Comparison of ENCODE assay signal across 1 cellular context in the genomic region with DNA sequence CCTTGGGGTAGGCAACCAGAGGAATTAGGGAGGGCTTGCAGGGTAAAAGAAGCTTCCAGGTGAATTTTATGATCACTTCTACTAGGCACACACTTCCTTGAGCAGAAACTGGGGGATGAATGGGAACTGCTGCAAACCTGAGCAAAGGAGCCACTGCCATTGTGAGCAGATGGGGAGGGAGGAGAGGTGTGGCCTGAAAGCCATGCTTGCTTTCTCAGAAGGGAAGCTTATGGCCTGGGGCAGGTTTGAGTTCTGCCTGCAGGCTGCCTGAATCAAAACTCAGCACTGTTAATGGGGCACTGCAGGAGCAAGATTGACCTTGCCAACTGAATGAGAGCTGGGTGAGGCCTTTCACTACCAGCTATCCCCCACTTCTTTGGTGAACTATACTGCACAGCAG.
TF ChIP-seq lines count a peak whose summit lies in the region.

No MANE protein-coding gene starts in this region.

TF ChIP-seq in GM23338, 12 proteins besides CTCF, POLR2A, EP300 and RAD21 (continued from another document):
- TF ChIP-seq, protein P1, sequence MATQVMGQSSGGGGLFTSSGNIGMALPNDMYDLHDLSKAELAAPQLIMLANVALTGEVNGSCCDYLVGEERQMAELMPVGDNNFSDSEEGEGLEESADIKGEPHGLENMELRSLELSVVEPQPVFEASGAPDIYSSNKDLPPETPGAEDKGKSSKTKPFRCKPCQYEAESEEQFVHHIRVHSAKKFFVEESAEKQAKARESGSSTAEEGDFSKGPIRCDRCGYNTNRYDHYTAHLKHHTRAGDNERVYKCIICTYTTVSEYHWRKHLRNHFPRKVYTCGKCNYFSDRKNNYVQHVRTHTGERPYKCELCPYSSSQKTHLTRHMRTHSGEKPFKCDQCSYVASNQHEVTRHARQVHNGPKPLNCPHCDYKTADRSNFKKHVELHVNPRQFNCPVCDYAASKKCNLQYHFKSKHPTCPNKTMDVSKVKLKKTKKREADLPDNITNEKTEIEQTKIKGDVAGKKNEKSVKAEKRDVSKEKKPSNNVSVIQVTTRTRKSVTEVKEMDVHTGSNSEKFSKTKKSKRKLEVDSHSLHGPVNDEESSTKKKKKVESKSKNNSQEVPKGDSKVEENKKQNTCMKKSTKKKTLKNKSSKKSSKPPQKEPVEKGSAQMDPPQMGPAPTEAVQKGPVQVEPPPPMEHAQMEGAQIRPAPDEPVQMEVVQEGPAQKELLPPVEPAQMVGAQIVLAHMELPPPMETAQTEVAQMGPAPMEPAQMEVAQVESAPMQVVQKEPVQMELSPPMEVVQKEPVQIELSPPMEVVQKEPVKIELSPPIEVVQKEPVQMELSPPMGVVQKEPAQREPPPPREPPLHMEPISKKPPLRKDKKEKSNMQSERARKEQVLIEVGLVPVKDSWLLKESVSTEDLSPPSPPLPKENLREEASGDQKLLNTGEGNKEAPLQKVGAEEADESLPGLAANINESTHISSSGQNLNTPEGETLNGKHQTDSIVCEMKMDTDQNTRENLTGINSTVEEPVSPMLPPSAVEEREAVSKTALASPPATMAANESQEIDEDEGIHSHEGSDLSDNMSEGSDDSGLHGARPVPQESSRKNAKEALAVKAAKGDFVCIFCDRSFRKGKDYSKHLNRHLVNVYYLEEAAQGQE (IDR thresholded peaks at IDR 0.05; ENCODE audit: unreplicated experiment) = no peak
- TF ChIP-seq EZH2 (IDR thresholded peaks at IDR 0.05; ENCODE audit: low read depth, unreplicated experiment) (no peak), EZH2phosphoT487 (IDR thresholded peaks at IDR 0.05; ENCODE audit: unreplicated experiment) (no peak), ZNF331 (CRISPR knock-in tag; IDR thresholded peaks at IDR 0.05; ENCODE audit: low read depth) (no peak), POLR2AphosphoS5 (IDR thresholded peaks at IDR 0.05; ENCODE audit: low read depth) (no peak), ZNF114 (CRISPR knock-in tag; IDR thresholded peaks at IDR 0.05) (no peak)
- TF ChIP-seq, protein P2, sequence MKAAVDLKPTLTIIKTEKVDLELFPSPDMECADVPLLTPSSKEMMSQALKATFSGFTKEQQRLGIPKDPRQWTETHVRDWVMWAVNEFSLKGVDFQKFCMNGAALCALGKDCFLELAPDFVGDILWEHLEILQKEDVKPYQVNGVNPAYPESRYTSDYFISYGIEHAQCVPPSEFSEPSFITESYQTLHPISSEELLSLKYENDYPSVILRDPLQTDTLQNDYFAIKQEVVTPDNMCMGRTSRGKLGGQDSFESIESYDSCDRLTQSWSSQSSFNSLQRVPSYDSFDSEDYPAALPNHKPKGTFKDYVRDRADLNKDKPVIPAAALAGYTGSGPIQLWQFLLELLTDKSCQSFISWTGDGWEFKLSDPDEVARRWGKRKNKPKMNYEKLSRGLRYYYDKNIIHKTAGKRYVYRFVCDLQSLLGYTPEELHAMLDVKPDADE (IDR thresholded peaks at IDR 0.05) = no peak
- TF ChIP-seq, protein P3, sequence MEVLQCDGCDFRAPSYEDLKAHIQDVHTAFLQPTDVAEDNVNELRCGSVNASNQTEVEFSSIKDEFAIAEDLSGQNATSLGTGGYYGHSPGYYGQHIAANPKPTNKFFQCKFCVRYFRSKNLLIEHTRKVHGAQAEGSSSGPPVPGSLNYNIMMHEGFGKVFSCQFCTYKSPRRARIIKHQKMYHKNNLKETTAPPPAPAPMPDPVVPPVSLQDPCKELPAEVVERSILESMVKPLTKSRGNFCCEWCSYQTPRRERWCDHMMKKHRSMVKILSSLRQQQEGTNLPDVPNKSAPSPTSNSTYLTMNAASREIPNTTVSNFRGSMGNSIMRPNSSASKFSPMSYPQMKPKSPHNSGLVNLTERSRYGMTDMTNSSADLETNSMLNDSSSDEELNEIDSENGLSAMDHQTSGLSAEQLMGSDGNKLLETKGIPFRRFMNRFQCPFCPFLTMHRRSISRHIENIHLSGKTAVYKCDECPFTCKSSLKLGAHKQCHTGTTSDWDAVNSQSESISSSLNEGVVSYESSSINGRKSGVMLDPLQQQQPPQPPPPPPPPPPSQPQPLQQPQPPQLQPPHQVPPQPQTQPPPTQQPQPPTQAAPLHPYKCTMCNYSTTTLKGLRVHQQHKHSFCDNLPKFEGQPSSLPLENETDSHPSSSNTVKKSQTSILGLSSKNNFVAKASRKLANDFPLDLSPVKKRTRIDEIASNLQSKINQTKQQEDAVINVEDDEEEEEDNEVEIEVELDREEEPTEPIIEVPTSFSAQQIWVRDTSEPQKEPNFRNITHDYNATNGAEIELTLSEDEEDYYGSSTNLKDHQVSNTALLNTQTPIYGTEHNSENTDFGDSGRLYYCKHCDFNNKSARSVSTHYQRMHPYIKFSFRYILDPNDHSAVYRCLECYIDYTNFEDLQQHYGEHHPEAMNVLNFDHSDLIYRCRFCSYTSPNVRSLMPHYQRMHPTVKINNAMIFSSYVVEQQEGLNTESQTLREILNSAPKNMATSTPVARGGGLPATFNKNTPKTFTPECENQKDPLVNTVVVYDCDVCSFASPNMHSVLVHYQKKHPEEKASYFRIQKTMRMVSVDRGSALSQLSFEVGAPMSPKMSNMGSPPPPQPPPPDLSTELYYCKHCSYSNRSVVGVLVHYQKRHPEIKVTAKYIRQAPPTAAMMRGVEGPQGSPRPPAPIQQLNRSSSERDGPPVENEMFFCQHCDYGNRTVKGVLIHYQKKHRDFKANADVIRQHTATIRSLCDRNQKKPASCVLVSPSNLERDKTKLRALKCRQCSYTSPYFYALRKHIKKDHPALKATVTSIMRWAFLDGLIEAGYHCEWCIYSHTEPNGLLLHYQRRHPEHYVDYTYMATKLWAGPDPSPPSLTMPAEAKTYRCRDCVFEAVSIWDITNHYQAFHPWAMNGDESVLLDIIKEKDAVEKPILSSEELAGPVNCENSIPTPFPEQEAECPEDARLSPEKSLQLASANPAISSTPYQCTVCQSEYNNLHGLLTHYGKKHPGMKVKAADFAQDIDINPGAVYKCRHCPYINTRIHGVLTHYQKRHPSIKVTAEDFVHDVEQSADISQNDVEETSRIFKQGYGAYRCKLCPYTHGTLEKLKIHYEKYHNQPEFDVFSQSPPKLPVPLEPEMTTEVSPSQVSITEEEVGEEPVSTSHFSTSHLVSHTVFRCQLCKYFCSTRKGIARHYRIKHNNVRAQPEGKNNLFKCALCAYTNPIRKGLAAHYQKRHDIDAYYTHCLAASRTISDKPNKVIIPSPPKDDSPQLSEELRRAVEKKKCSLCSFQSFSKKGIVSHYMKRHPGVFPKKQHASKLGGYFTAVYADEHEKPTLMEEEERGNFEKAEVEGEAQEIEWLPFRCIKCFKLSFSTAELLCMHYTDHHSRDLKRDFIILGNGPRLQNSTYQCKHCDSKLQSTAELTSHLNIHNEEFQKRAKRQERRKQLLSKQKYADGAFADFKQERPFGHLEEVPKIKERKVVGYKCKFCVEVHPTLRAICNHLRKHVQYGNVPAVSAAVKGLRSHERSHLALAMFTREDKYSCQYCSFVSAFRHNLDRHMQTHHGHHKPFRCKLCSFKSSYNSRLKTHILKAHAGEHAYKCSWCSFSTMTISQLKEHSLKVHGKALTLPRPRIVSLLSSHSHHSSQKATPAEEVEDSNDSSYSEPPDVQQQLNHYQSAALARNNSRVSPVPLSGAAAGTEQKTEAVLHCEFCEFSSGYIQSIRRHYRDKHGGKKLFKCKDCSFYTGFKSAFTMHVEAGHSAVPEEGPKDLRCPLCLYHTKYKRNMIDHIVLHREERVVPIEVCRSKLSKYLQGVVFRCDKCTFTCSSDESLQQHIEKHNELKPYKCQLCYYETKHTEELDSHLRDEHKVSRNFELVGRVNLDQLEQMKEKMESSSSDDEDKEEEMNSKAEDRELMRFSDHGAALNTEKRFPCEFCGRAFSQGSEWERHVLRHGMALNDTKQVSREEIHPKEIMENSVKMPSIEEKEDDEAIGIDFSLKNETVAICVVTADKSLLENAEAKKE (CRISPR knock-in tag; IDR thresholded peaks at IDR 0.05) = no peak
